ENCODE assay signal across 19 cellular contexts in genomic region chr4:136831553-136831952, GRCh38.
DNase-seq lines count a peak whose midpoint lies in the region; ATAC-seq and TF ChIP-seq lines count a peak whose summit lies in the region.
"Had no signal": no experiment of that assay in that cellular context is flagged by ENCODE, and none has a peak within 500 bp of the region (broad histone marks: within the 10 kb centered on the region; RNA-seq: fewer than 3 reads in every experiment).

No MANE protein-coding gene starts in this region.

- DNase-seq in SK-N-SH, result no peak
- DNase-seq in HT-29 (ENCODE audit: low spot score), result peak; percentile 2
- DNase-seq in PC-3, result peak; percentile 3
- peak; percentile 15 for DNase-seq in iPS DF 19.7 (ENCODE audit: low read depth, low spot score)
- no peak for DNase-seq in mesenchymal stem cell
- DNase-seq in central memory CD4-positive, alpha-beta T cell, result no peak
- DNase-seq: activated CD4-positive, alpha-beta T cell treated with anti-CD3 and anti-CD28 coated beads for 36 hours; activated naive CD4-positive, alpha-beta T cell; aorta; CD8-positive, alpha-beta memory T cell; gastrocnemius medialis; left ventricle myocardium inferior; NCI-H1694 treated with DMSO at 0.1 percent for 48 hours; NCI-H510A treated with DMSO at 0.1 percent for 48 hours; stimulated activated CD4-positive, alpha-beta T cell treated with anti-CD3 and anti-CD28 coated beads, Interleukin-2, amount 100 ng/mL, for 24 hours; substantia nigra had no signal

- H2BK120ac ChIP-seq in mesenchymal stem cell (ENCODE audit: low read depth, low read length), result no peak overlapping the region

- H2BK5ac ChIP-seq in mesenchymal stem cell (ENCODE audit: low read depth, low read length, poor library complexity, severe bottlenecking), result no peak overlapping the region

- H3K4me1 ChIP-seq in SK-N-SH (ENCODE audit: control insufficient read depth in 1 of 2, insufficient read depth in 2 of 2, low read depth in 1 of 2, low read length in 1 of 2), result peaks cover 0 to 5% of the 10 kb centered on the region in 2 experiments; a peak in 1 of 4 replicates
- H3K4me1 ChIP-seq in PC-3 (ENCODE audit: insufficient read depth, low read length), result no peaks in the 10 kb centered on the region
- H3K4me1 ChIP-seq in mesenchymal stem cell (ENCODE audit: control insufficient read depth, insufficient read depth, low read depth, low read length), result no peaks in the 10 kb centered on the region
- H3K4me1 ChIP-seq: gastrocnemius medialis, left ventricle myocardium inferior had no signal

- no peak overlapping the region for H4K91ac ChIP-seq in mesenchymal stem cell (ENCODE audit: low read length)

- POLR2A ChIA-PET in SK-N-SH (lab: Yijun Ruan, JAX), result no interaction called here
- POLR2A ChIA-PET in PC-3 (lab: Charles Lee; ENCODE audit: unreplicated experiment), result no interaction called here

- H2BK15ac ChIP-seq in mesenchymal stem cell (ENCODE audit: low read depth, poor library complexity, severe bottlenecking), result no peak overlapping the region

- WGBS in SK-N-SH (ENCODE audit: low lambda C conversion rate), result 47% methylated on average over 3 of the region's 3 CpGs
- WGBS in mesenchymal stem cell, result 87% methylated on average over 3 of the region's 3 CpGs

- H3K79me1 ChIP-seq in mesenchymal stem cell (replicated peaks; ENCODE audit: low read length, poor library complexity, severe bottlenecking), result no peaks in the 10 kb centered on the region

- H3K4me2 ChIP-seq in SK-N-SH, result no peak overlapping the region
- H3K4me2 ChIP-seq in PC-3 (ENCODE audit: low read length), result no peak overlapping the region
- no peak overlapping the region for H3K4me2 ChIP-seq in mesenchymal stem cell (ENCODE audit: low read length, poor library complexity, severe bottlenecking)

- no peak overlapping the region for H3K18ac ChIP-seq in mesenchymal stem cell (ENCODE audit: low read depth in 1 of 2, low read length in 2 of 2)

- intact Hi-C loops in PC-3 (cut with micrococcal nuclease), result no loop called here

- no peak overlapping the region for H2BK12ac ChIP-seq in mesenchymal stem cell (ENCODE audit: low read length in 2 of 2)

- no peak overlapping the region for H3K4me3 ChIP-seq in SK-N-SH (ENCODE audit: low read depth in 2 of 2, low read length in 1 of 2)
- no peak overlapping the region for H3K4me3 ChIP-seq in PC-3 (ENCODE audit: low read length)
- no peak overlapping the region for H3K4me3 ChIP-seq in mesenchymal stem cell (ENCODE audit: insufficient read depth in 1 of 2, low read depth in 1 of 2, low read length in 2 of 2)
- H3K4me3 ChIP-seq: gastrocnemius medialis, left ventricle myocardium inferior had no signal

- BruUV-seq in PC-3 (replicated peaks; lab: Mats Ljungman, UMichigan), result no TSS peak

- H3K4ac ChIP-seq in mesenchymal stem cell (ENCODE audit: low read depth in 1 of 2, low read length in 2 of 2), result no peak overlapping the region

- H3K14ac ChIP-seq in mesenchymal stem cell (ENCODE audit: low read length in 2 of 2), result no peak overlapping the region

- no peak for TF ChIP-seq EP300 in SK-N-SH (IDR thresholded peaks at IDR 0.05; ENCODE audit: borderline replicate concordance in 1 of 2, low read depth in 1 of 2, low read length in 1 of 2)

- peak; percentile 12; the same call in 1 of the 2 replicates for TF ChIP-seq CTCF in SK-N-SH (IDR thresholded peaks at IDR 0.05)
- no peak for TF ChIP-seq CTCF in PC-3 (conservative IDR thresholded peaks at IDR 0.05; ENCODE audit: low read depth, low read length)

- H3K79me2 ChIP-seq in SK-N-SH (ENCODE audit: insufficient read depth), result no peaks in the 10 kb centered on the region
- H3K79me2 ChIP-seq in PC-3 (ENCODE audit: low read length), result no peaks in the 10 kb centered on the region

- H2AK5ac ChIP-seq in mesenchymal stem cell (ENCODE audit: low read length, severe bottlenecking), result no peak overlapping the region

- no peaks in the 10 kb centered on the region for H3K27me3 ChIP-seq in SK-N-SH (ENCODE audit: insufficient read depth)
- H3K27me3 ChIP-seq in PC-3 (ENCODE audit: low read length), result no peaks in the 10 kb centered on the region
- H3K27me3 ChIP-seq in mesenchymal stem cell (ENCODE audit: control insufficient read depth in 1 of 2, insufficient read depth in 1 of 2, low read length in 2 of 2), result no peaks in the 10 kb centered on the region
- H3K27me3 ChIP-seq: gastrocnemius medialis had no signal

- CTCF ChIA-PET in SK-N-SH (lab: Yijun Ruan, JAX) (interaction anchor here (0.7 kb wide), 1 partner anchor 33 kb away, joined by 3 read pairs; no protein-coding TSS in a partner anchor), PC-3 (lab: Charles Lee) (no interaction called here)

- no peaks in the 10 kb centered on the region for H3F3A ChIP-seq in SK-N-SH (replicated peaks; ENCODE audit: insufficient read depth)
- no peaks in the 10 kb centered on the region for H3F3A ChIP-seq in PC-3 (ENCODE audit: low read length, unreplicated experiment)

- H3K23ac ChIP-seq in mesenchymal stem cell (ENCODE audit: low read length in 2 of 2), result no peak overlapping the region

- H3K36me3 ChIP-seq in SK-N-SH (replicated peaks in 1 of 2; ENCODE audit: control insufficient read depth in 1 of 2, insufficient read depth in 2 of 2, low read length in 1 of 2) (no peaks in the 10 kb centered on the region), PC-3 (ENCODE audit: low read depth, low read length) (no peaks in the 10 kb centered on the region), mesenchymal stem cell (ENCODE audit: control insufficient read depth in 1 of 2, insufficient read depth in 2 of 2, low read depth in 1 of 2, low read length in 2 of 2) (no peaks in the 10 kb centered on the region)
- H3K36me3 ChIP-seq: gastrocnemius medialis, left ventricle myocardium inferior had no signal

- no peak for TF ChIP-seq RAD21 in SK-N-SH (IDR thresholded peaks at IDR 0.05; ENCODE audit: low read length)

- H2AFZ ChIP-seq in SK-N-SH (ENCODE audit: low read depth) (no peak overlapping the region), PC-3 (ENCODE audit: low read length) (no peak overlapping the region), mesenchymal stem cell (ENCODE audit: low read depth, low read length) (no peak overlapping the region)

- H3K9me2 ChIP-seq in SK-N-SH (no peaks in the 10 kb centered on the region), PC-3 (replicated peaks; ENCODE audit: low read length) (no peaks in the 10 kb centered on the region)

- ATAC-seq in SK-N-SH treated with all-trans-retinoic acid at 6 μM for 48 hours (no peak), PC-3 (no peak), GM21367 (IDR thresholded peaks at IDR 0.05; ENCODE audit: unreplicated experiment) (no peak)
- ATAC-seq: activated CD4-positive, alpha-beta T cell treated with anti-CD3 and anti-CD28 coated beads for 36 hours; gastrocnemius medialis had no signal

- H3K27ac ChIP-seq in SK-N-SH (ENCODE audit: low read depth in 2 of 2, low read length in 1 of 2), result no peak overlapping the region
- no peak overlapping the region for H3K27ac ChIP-seq in PC-3 (ENCODE audit: low read length)
- H3K27ac ChIP-seq in mesenchymal stem cell (ENCODE audit: low read length, poor library complexity, severe bottlenecking), result no peak overlapping the region
- H3K27ac ChIP-seq: gastrocnemius medialis, left ventricle myocardium inferior, RWPE1 had no signal

- no peaks in the 10 kb centered on the region for H4K20me1 ChIP-seq in SK-N-SH (ENCODE audit: insufficient read depth)
- no peaks in the 10 kb centered on the region for H4K20me1 ChIP-seq in PC-3 (ENCODE audit: low read length)

- H3K9ac ChIP-seq in SK-N-SH, result no peak overlapping the region
- H3K9ac ChIP-seq in PC-3 (ENCODE audit: low read length), result no peak overlapping the region
- no peak overlapping the region for H3K9ac ChIP-seq in mesenchymal stem cell (ENCODE audit: low read length)

- H4K8ac ChIP-seq in mesenchymal stem cell (ENCODE audit: low read length), result no peak overlapping the region

- H3K9me3 ChIP-seq in SK-N-SH (no peaks in the 10 kb centered on the region), PC-3 (ENCODE audit: low read length) (no peaks in the 10 kb centered on the region), mesenchymal stem cell (ENCODE audit: control insufficient read depth, low read length) (no peaks in the 10 kb centered on the region)
- H3K9me3 ChIP-seq: gastrocnemius medialis, left ventricle myocardium inferior had no signal

TF ChIP-seq in SK-N-SH, 30 proteins besides CTCF, POLR2A, EP300 and RAD21:
- no peak for TF ChIP-seq EZH2phosphoT487 (IDR thresholded peaks at IDR 0.05; ENCODE audit: borderline replicate concordance, low read depth)
- no peak for TF ChIP-seq NRF1 (IDR thresholded peaks at IDR 0.05; ENCODE audit: low read depth, low read length)

TF ChIP-seq in SK-N-SH treated with all-trans-retinoic acid at 6 μM for 48 hours, 23 proteins besides CTCF, POLR2A, EP300 and RAD21:
- TF ChIP-seq ESRRG (CRISPR knock-in tag; IDR thresholded peaks at IDR 0.05), result no peak
- no peak for TF ChIP-seq ISL1 (CRISPR knock-in tag; IDR thresholded peaks at IDR 0.05)
- TF ChIP-seq, protein P1, sequence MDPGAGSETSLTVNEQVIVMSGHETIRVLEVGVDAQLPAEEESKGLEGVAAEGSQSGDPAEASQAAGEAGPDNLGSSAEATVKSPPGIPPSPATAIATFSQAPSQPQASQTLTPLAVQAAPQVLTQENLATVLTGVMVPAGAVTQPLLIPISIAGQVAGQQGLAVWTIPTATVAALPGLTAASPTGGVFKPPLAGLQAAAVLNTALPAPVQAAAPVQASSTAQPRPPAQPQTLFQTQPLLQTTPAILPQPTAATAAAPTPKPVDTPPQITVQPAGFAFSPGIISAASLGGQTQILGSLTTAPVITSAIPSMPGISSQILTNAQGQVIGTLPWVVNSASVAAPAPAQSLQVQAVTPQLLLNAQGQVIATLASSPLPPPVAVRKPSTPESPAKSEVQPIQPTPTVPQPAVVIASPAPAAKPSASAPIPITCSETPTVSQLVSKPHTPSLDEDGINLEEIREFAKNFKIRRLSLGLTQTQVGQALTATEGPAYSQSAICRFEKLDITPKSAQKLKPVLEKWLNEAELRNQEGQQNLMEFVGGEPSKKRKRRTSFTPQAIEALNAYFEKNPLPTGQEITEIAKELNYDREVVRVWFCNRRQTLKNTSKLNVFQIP (CRISPR knock-in tag; IDR thresholded peaks at IDR 0.05; ENCODE audit: borderline replicate concordance, low read depth), result no peak
- TF ChIP-seq TOX (CRISPR knock-in tag; IDR thresholded peaks at IDR 0.05; ENCODE audit: borderline replicate concordance), result no peak
- TF ChIP-seq PPARA (CRISPR knock-in tag; IDR thresholded peaks at IDR 0.05; ENCODE audit: borderline replicate concordance), result no peak
- no peak for TF ChIP-seq BACH2 (CRISPR knock-in tag; IDR thresholded peaks at IDR 0.05; ENCODE audit: borderline replicate concordance)
- no peak for TF ChIP-seq ZFP30 (CRISPR knock-in tag; IDR thresholded peaks at IDR 0.05)
- TF ChIP-seq ZNF565 (CRISPR knock-in tag; conservative IDR thresholded peaks at IDR 0.05; ENCODE audit: low read depth), result no peak
- no peak for TF ChIP-seq ZNF8 (CRISPR knock-in tag; IDR thresholded peaks at IDR 0.05)
- no peak for TF ChIP-seq ZFP3 (CRISPR knock-in tag; IDR thresholded peaks at IDR 0.05)
- TF ChIP-seq GLIS3 (CRISPR knock-in tag; IDR thresholded peaks at IDR 0.05), result no peak
- no peak for TF ChIP-seq SNAI2 (CRISPR knock-in tag; IDR thresholded peaks at IDR 0.05)
- TF ChIP-seq RARB (CRISPR knock-in tag; IDR thresholded peaks at IDR 0.05), result no peak

Comparison
In these comparisons a context has a peak if more than half of its experiments do, and no peak if none do; other contexts are left out.
1. DNase-seq: peak in HT-29 (single experiment), PC-3 (single experiment) and iPS DF 19.7 (single experiment); none in SK-N-SH (single experiment), mesenchymal stem cell (single experiment) and central memory CD4-positive, alpha-beta T cell (single experiment).